In genomic region chr5:107538331-107539162, GRCh38 we compare ENCODE assay signal across 1 cellular context.
TF ChIP-seq lines count a peak whose summit lies in the region.

No MANE protein-coding gene starts in this region.

TF ChIP-seq in GM12878, 131 proteins besides CTCF, POLR2A, EP300 and RAD21 (continued from another document):
- TF ChIP-seq REST (IDR thresholded peaks at IDR 0.05; ENCODE audit: low read depth, low read length) (no peak), TCF3 (IDR thresholded peaks at IDR 0.05; ENCODE audit: borderline replicate concordance, insufficient read depth, low read depth, low read length) (no peak), HDAC6 (IDR thresholded peaks at IDR 0.05; ENCODE audit: unreplicated experiment) (no peak), NR2C1 (IDR thresholded peaks at IDR 0.05) (no peak), HDAC2 (IDR thresholded peaks at IDR 0.05) (no peak), FOXK2 (IDR thresholded peaks at IDR 0.05) (no peak), YY1 (IDR thresholded peaks at IDR 0.05; ENCODE audit: low read depth, low read length) (no peak)
